Comparison of ENCODE assay signal across 8 cellular contexts in the genomic region with DNA sequence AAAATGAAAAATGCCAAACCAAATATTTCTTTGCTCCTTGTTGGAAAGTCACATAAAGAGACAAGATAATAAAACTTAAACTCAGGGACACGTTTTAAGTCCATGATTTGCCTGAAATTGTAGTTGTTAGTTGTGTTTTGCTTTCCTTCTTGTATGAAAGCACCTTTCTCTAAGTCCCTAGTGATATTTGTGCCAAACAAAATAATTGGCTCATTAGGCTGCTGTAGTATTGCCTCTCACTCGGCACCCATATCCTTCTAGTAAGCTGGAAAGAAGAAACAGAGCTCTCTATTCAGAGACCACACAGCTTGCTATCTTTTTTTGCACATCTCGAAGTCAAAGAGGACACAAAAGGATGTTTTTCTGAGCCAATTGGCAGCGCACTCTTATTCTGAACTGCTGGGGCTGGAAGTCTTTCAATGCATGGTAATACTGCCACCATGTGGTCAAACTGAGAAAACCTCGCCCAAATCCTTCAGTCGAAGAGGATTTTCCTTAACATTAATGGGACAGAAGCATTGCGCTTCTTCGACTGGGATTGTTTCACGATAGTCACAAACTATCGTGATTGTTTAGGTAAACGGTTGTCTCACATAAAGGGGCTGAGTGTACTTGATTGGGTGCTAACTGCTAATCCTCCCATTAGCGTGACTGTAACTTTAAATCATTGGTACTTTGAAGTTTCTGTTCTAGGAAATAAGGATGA.
DNase-seq lines count a peak whose midpoint lies in the region; ATAC-seq and FAIRE-seq lines count a peak whose summit lies in the region.

No MANE protein-coding gene starts in this region.

- H3K9me3 ChIP-seq in small intestine (ENCODE audit: control insufficient read depth, low read depth), result no peaks in the 10 kb centered on the region

- H3K36me3 ChIP-seq in small intestine (ENCODE audit: control insufficient read depth in 2 of 2, insufficient read depth in 2 of 2, low read length in 2 of 2), result no peaks in the 10 kb centered on the region

- no peaks in the 10 kb centered on the region for H3K4me1 ChIP-seq in small intestine (ENCODE audit: control insufficient read depth in 2 of 2, insufficient read depth in 1 of 2, low read depth in 1 of 2, low read length in 1 of 2)

- no peak overlapping the region for H3K27ac ChIP-seq in small intestine (ENCODE audit: low read depth in 1 of 2, low read length in 1 of 2)

- H3K27me3 ChIP-seq in small intestine (ENCODE audit: control insufficient read depth in 2 of 2, insufficient read depth in 2 of 2, low read length in 2 of 2), result peaks cover 0 to 2% of the 10 kb centered on the region in 2 donors

- WGBS in small intestine, 3 donors, result 2 to 4% (median 3%) methylated on average over 12 of the region's 12 CpGs

- peak; percentile 85 for ATAC-seq in HG02798 (IDR thresholded peaks at IDR 0.05; ENCODE audit: poor library complexity, unreplicated experiment)

- peak; percentile 38 for DNase-seq in activated gamma-delta T cell treated with Interleukin-2 at 50 U/mL for 16 hours
- DNase-seq in activated gamma-delta T cell (lab: John Stamatoyannopoulos, UW), result no peak
- peak; percentile 61 for DNase-seq in NCI-H1417 treated with DMSO at 0.1 percent for 48 hours (lab: John Stamatoyannopoulos, UW)
- peak in 4 of 5 donors; percentile 10 to 43 (median 33) for DNase-seq in T-helper 1 cell
- peak; percentile 83 for DNase-seq in astrocyte of the hippocampus (ENCODE audit: low read depth, low spot score)
- DNase-seq in hypothalamus (lab: John Stamatoyannopoulos, UW), result peak in 44 of 51 donors; percentile 1 to 90 (median 44)
- peak; percentile 75 for DNase-seq in small intestine

- FAIRE-seq in small intestine (lab: Jason Lieb, UNC), result no peak

- no peak overlapping the region for H3K4me3 ChIP-seq in small intestine (ENCODE audit: low read depth in 1 of 2, low read length in 2 of 2)
